2 cellular contexts compared by ENCODE assay signal in the genomic region with DNA sequence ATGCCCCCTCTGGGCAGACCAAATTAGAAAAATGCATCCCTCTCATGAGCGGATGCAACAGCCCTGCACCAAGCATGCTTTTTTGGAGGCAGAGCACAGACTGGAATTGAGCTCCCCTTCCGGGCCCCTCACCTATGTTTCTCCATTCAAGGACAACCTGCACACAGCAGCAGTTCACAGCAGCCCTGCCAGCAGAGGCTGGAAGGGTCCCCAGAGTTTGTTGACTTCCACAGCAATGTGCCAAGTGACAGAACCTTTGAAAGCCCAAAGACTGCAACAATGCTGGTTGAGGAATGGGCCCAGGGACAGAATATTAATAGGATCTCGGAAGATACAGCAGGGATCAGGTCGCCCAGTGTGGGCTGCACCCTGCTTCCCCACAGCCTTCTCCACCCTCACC.
TF ChIP-seq lines count a peak whose summit lies in the region.

No MANE protein-coding gene starts in this region.

TF ChIP-seq in GM23338, 12 proteins besides CTCF, POLR2A, EP300 and RAD21:
- TF ChIP-seq EZH2 (IDR thresholded peaks at IDR 0.05; ENCODE audit: low read depth, unreplicated experiment) = no peak
- no peak for TF ChIP-seq JUNB (IDR thresholded peaks at IDR 0.05; ENCODE audit: unreplicated experiment)
- no peak for TF ChIP-seq EZH2phosphoT487 (IDR thresholded peaks at IDR 0.05; ENCODE audit: unreplicated experiment)
- TF ChIP-seq CREB1 (CRISPR knock-in tag; IDR thresholded peaks at IDR 0.05; ENCODE audit: low read depth) = no peak

TF ChIP-seq in H1, 55 proteins besides CTCF, POLR2A, EP300 and RAD21:
- no peak for TF ChIP-seq SP2 (IDR thresholded peaks at IDR 0.05; ENCODE audit: low read length)
- no peak for TF ChIP-seq EGR1 (IDR thresholded peaks at IDR 0.05; ENCODE audit: borderline replicate concordance, low read depth, low read length)
- TF ChIP-seq CBX5 (IDR thresholded peaks at IDR 0.05; ENCODE audit: low read depth, low read length) = no peak
- TF ChIP-seq CTBP2 (IDR thresholded peaks at IDR 0.05; ENCODE audit: borderline replicate concordance, insufficient read depth, insufficient read length, low read length) = no peak
- no peak for TF ChIP-seq GTF2F1 (IDR thresholded peaks at IDR 0.05; ENCODE audit: borderline replicate concordance, low read depth, low read length)
- TF ChIP-seq JUN (IDR thresholded peaks at IDR 0.05; ENCODE audit: low read depth, low read length) = no peak
- TF ChIP-seq SRF (IDR thresholded peaks at IDR 0.05; ENCODE audit: low read depth, low read length) = no peak
- TF ChIP-seq, protein P1, sequence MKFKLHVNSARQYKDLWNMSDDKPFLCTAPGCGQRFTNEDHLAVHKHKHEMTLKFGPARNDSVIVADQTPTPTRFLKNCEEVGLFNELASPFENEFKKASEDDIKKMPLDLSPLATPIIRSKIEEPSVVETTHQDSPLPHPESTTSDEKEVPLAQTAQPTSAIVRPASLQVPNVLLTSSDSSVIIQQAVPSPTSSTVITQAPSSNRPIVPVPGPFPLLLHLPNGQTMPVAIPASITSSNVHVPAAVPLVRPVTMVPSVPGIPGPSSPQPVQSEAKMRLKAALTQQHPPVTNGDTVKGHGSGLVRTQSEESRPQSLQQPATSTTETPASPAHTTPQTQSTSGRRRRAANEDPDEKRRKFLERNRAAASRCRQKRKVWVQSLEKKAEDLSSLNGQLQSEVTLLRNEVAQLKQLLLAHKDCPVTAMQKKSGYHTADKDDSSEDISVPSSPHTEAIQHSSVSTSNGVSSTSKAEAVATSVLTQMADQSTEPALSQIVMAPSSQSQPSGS (IDR thresholded peaks at IDR 0.05; ENCODE audit: low read length) = no peak
- no peak for TF ChIP-seq TEAD4 (IDR thresholded peaks at IDR 0.05; ENCODE audit: low read depth, low read length)
- no peak for TF ChIP-seq FOSL1 (IDR thresholded peaks at IDR 0.05; ENCODE audit: insufficient read depth, low read depth, low read length)
- no peak for TF ChIP-seq SIX5 (IDR thresholded peaks at IDR 0.05; ENCODE audit: low read depth, low read length)
